ENCODE assay signal across 1 cellular context in genomic region chr2:221573430-221574230, GRCh38.
TF ChIP-seq lines count a peak whose summit lies in the region.

No MANE protein-coding gene starts in this region.

TF ChIP-seq in GM23338, 12 proteins besides CTCF, POLR2A, EP300 and RAD21:
- TF ChIP-seq ZNF462 (CRISPR knock-in tag; IDR thresholded peaks at IDR 0.05), result no peak
- no peak for TF ChIP-seq ZNF114 (CRISPR knock-in tag; IDR thresholded peaks at IDR 0.05)
- TF ChIP-seq REST (IDR thresholded peaks at IDR 0.05; ENCODE audit: unreplicated experiment), result no peak
